ENCODE assay signal across 10 cellular contexts in genomic region chr16:89319628-89319882, GRCh38.
DNase-seq lines count a peak whose midpoint lies in the region; ATAC-seq lines count a peak whose summit lies in the region.
"Had no signal": no experiment of that assay in that cellular context is flagged by ENCODE, and none has a peak within 500 bp of the region (broad histone marks: within the 10 kb centered on the region; RNA-seq: fewer than 3 reads in every experiment).

No MANE protein-coding gene starts in this region.

- peak overlapping the region in 1 of 2 donors; percentile 63 for H3K4me3 ChIP-seq in stomach smooth muscle (ENCODE audit: low read length in 2 of 2)

- peaks cover 0 to 7% of the 10 kb centered on the region in 2 donors for H3K36me3 ChIP-seq in stomach smooth muscle (ENCODE audit: control insufficient read depth in 2 of 2, insufficient read depth in 2 of 2, low read length in 2 of 2)

- no peak for ATAC-seq in activated T-helper 17 cell treated with anti-CD3 and anti-CD28 coated beads, Interleukin-2, amount 50 U/mL, for 72 hours (replicated peaks)
- ATAC-seq in HG03442 (IDR thresholded peaks at IDR 0.05; ENCODE audit: unreplicated experiment) = no peak
- no peak for ATAC-seq in GM21367 (IDR thresholded peaks at IDR 0.05; ENCODE audit: unreplicated experiment)

- peak overlapping the region; percentile 94 for H3K27ac Mint-ChIP-seq in activated T-cell treated with anti-CD3 and anti-CD28 coated beads, Interleukin-2, amount 50 U/mL, for 24 hours
- H3K27ac Mint-ChIP-seq in activated T-helper 17 cell treated with anti-CD3 and anti-CD28 coated beads, Interleukin-2, amount 50 U/mL, for 72 hours = peak overlapping the region; percentile 83
- H3K27ac Mint-ChIP-seq in immature natural killer cell = peak overlapping the region in 5 of 6 donors; percentile 23 to 99 (median 84)

- H3K27ac ChIP-seq in stomach smooth muscle (ENCODE audit: low read length) = peak overlapping the region; percentile 24

- no peaks in the 10 kb centered on the region for H3K27me3 Mint-ChIP-seq in activated T-cell treated with anti-CD3 and anti-CD28 coated beads, Interleukin-2, amount 50 U/mL, for 24 hours
- H3K27me3 Mint-ChIP-seq in activated T-helper 17 cell treated with anti-CD3 and anti-CD28 coated beads, Interleukin-2, amount 50 U/mL, for 72 hours = no peaks in the 10 kb centered on the region
- peaks cover 8 to 46% (median 40%) of the 10 kb centered on the region in 3 donors for H3K27me3 Mint-ChIP-seq in immature natural killer cell (ENCODE audit: low read depth in 3 of 3)
- H3K27me3 Mint-ChIP-seq: dendritic cell treated with granulocyte-macrophage colony-stimulating factor and Interleukin-4, amounts not matched to agents 40 ng/mL and 50 ng/mL, for 4 days had no signal

- peak overlapping the region in 1 of 2 donors; percentile 29 for H3K9ac ChIP-seq in stomach smooth muscle (ENCODE audit: low read length in 2 of 2)

- peak overlapping the region; percentile 66 for H3K4me3 Mint-ChIP-seq in activated T-cell treated with anti-CD3 and anti-CD28 coated beads, Interleukin-2, amount 50 U/mL, for 24 hours
- peak overlapping the region; percentile 84 for H3K4me3 Mint-ChIP-seq in activated T-helper 17 cell treated with anti-CD3 and anti-CD28 coated beads, Interleukin-2, amount 50 U/mL, for 72 hours
- peak overlapping the region in 4 of 5 donors; percentile 65 to 85 (median 78) for H3K4me3 Mint-ChIP-seq in immature natural killer cell

- H3K4me1 ChIP-seq in stomach smooth muscle (ENCODE audit: control insufficient read depth, insufficient read depth, low read length) = peaks cover 67% of the 10 kb centered on the region

- H3K36me3 Mint-ChIP-seq in activated T-cell treated with anti-CD3 and anti-CD28 coated beads, Interleukin-2, amount 50 U/mL, for 24 hours (ENCODE audit: low read depth) = peaks cover 70% of the 10 kb centered on the region
- peaks cover 65% of the 10 kb centered on the region for H3K36me3 Mint-ChIP-seq in activated T-helper 17 cell treated with anti-CD3 and anti-CD28 coated beads, Interleukin-2, amount 50 U/mL, for 72 hours (ENCODE audit: low read depth)
- no peaks in the 10 kb centered on the region for H3K36me3 Mint-ChIP-seq in immature natural killer cell

- H3K9me3 ChIP-seq in stomach smooth muscle (ENCODE audit: control insufficient read depth in 2 of 2, low read length in 2 of 2) = no peaks in the 10 kb centered on the region

- peaks cover 95% of the 10 kb centered on the region for H3K4me1 Mint-ChIP-seq in activated T-cell treated with anti-CD3 and anti-CD28 coated beads, Interleukin-2, amount 50 U/mL, for 24 hours (ENCODE audit: low read depth)
- peaks cover 76% of the 10 kb centered on the region for H3K4me1 Mint-ChIP-seq in activated T-helper 17 cell treated with anti-CD3 and anti-CD28 coated beads, Interleukin-2, amount 50 U/mL, for 72 hours
- peaks cover 88 to 92% of the 10 kb centered on the region in 2 donors for H3K4me1 Mint-ChIP-seq in immature natural killer cell

- H3K9me3 Mint-ChIP-seq in activated T-cell treated with anti-CD3 and anti-CD28 coated beads, Interleukin-2, amount 50 U/mL, for 24 hours = no peaks in the 10 kb centered on the region
- no peaks in the 10 kb centered on the region for H3K9me3 Mint-ChIP-seq in activated T-helper 17 cell treated with anti-CD3 and anti-CD28 coated beads, Interleukin-2, amount 50 U/mL, for 72 hours
- no peaks in the 10 kb centered on the region for H3K9me3 Mint-ChIP-seq in immature natural killer cell
- H3K9me3 Mint-ChIP-seq: dendritic cell treated with granulocyte-macrophage colony-stimulating factor and Interleukin-4, amounts not matched to agents 40 ng/mL and 50 ng/mL, for 4 days had no signal

- no peaks in the 10 kb centered on the region for H3K27me3 ChIP-seq in stomach smooth muscle (ENCODE audit: control insufficient read depth in 1 of 2, insufficient read depth in 2 of 2, low read length in 2 of 2)

- in situ Hi-C loops in G401 (cut with HindIII; ENCODE audit: low sequenced_read_pairs) = no loop called here

- no peak for DNase-seq in activated T-cell treated with anti-CD3 and anti-CD28 coated beads, Interleukin-2, amount 50 U/mL, for 24 hours
- no peak for DNase-seq in activated T-cell treated with anti-CD3 and anti-CD28 coated beads, Interleukin-2, amount 50 U/mL, for 48 hours
- no peak for DNase-seq in immature natural killer cell
- no peak for DNase-seq in G401 (ENCODE audit: low spot score)
- DNase-seq: NCI-H774 had no signal
